In genomic region chr4:8922481-8922880, GRCh38 we compare ENCODE assay signal across 23 cellular contexts. TPM values are rescaled to one million over a fixed set of nuclear protein-coding genes. Genes with fewer than 3 reads are reported as not detected.
A peak's percentile ranks its signal among the peaks of the same experiment; 100 is the strongest.
DNase-seq lines count a peak whose midpoint lies in the region; ATAC-seq, FAIRE-seq and TF ChIP-seq lines count a peak whose summit lies in the region.
"Had no signal": no experiment of that assay in that cellular context is flagged by ENCODE, and none has a peak within 500 bp of the region (broad histone marks: within the 10 kb centered on the region; RNA-seq: fewer than 3 reads in every experiment).

No MANE protein-coding gene starts in this region.

- no peaks in the 10 kb centered on the region for H3K36me3 Mint-ChIP-seq in activated CD4-positive, alpha-beta memory T cell treated with anti-CD3 and anti-CD28 coated beads, Interleukin-2, amount 10 ng/mL, durations not matched to agents 7 days and 5 days (ENCODE audit: low read depth)
- peaks cover 1% of the 10 kb centered on the region for H3K36me3 Mint-ChIP-seq in activated CD4-positive, alpha-beta memory T cell treated with anti-CD3 and anti-CD28 coated beads for 36 hours
- no peaks in the 10 kb centered on the region for H3K36me3 Mint-ChIP-seq in activated CD8-positive, alpha-beta memory T cell treated with anti-CD3 and anti-CD28 coated beads, Interleukin-2, amount 10 ng/mL, durations not matched to agents 7 days and 5 days
- H3K36me3 Mint-ChIP-seq: CD8-positive, alpha-beta memory T cell; IgD-negative memory B cell had no signal

- TF ChIP-seq POLR2A in spleen (IDR thresholded peaks at IDR 0.05), result no peak

- peaks cover 0 to 29% (median 24%) of the 10 kb centered on the region in 8 donors for H3K9me3 ChIP-seq in spleen

- peak; percentile 7 for DNase-seq in activated CD4-positive, alpha-beta memory T cell treated with anti-CD3 and anti-CD28 coated beads, Interleukin-2, amount 10 ng/mL, durations not matched to agents 7 days and 5 days
- no peak for DNase-seq in activated CD4-positive, alpha-beta memory T cell treated with anti-CD3 and anti-CD28 coated beads for 36 hours
- DNase-seq in activated CD8-positive, alpha-beta memory T cell treated with anti-CD3 and anti-CD28 coated beads, Interleukin-2, amount 10 ng/mL, durations not matched to agents 7 days and 5 days, result peak; percentile 23
- DNase-seq in iPS-NIHi7 (ENCODE audit: extremely low spot score) (peak; percentile 1), spleen (peak; percentile 23), frontal cortex (ENCODE audit: low spot score in 2 of 2) (no peak)
- DNase-seq: 8988T; AML-193; CD8-positive, alpha-beta memory T cell; DMS53; GDM1; NCI-H1105 treated with DMSO at 0.1 percent for 48 hours; NCI-H2029 treated with DMSO at 0.1 percent for 48 hours; NCI-H2171; NCI-H524 treated with DMSO at 0.1 percent for 48 hours; NCI-H82 had no signal

- H3K4me1 Mint-ChIP-seq in activated CD4-positive, alpha-beta memory T cell treated with anti-CD3 and anti-CD28 coated beads, Interleukin-2, amount 10 ng/mL, durations not matched to agents 7 days and 5 days, result no peaks in the 10 kb centered on the region
- no peaks in the 10 kb centered on the region for H3K4me1 Mint-ChIP-seq in activated CD4-positive, alpha-beta memory T cell treated with anti-CD3 and anti-CD28 coated beads for 36 hours (ENCODE audit: low read depth)
- no peaks in the 10 kb centered on the region for H3K4me1 Mint-ChIP-seq in activated CD8-positive, alpha-beta memory T cell treated with anti-CD3 and anti-CD28 coated beads, Interleukin-2, amount 10 ng/mL, durations not matched to agents 7 days and 5 days
- H3K4me1 Mint-ChIP-seq: CD8-positive, alpha-beta memory T cell had no signal

- WGBS in spleen, 5 donors, result 25 to 70% (median 56%) methylated on average over 1 of the region's 1 CpG

- H3K27me3 ChIP-seq in spleen (replicated peaks in 1 of 7), result peaks cover 0 to 33% (median 0%) of the 10 kb centered on the region in 7 donors

- no peak for ATAC-seq in activated CD8-positive, alpha-beta memory T cell treated with anti-CD3 and anti-CD28 coated beads, Interleukin-2, amount 10 ng/mL, durations not matched to agents 7 days and 5 days
- ATAC-seq in HG03460 (IDR thresholded peaks at IDR 0.05; ENCODE audit: unreplicated experiment), result no peak
- no peak for ATAC-seq in GM21367 (IDR thresholded peaks at IDR 0.05; ENCODE audit: unreplicated experiment)
- ATAC-seq: Panc1 had no signal

- no peak overlapping the region for H3K4me3 Mint-ChIP-seq in activated CD4-positive, alpha-beta memory T cell treated with anti-CD3 and anti-CD28 coated beads, Interleukin-2, amount 10 ng/mL, durations not matched to agents 7 days and 5 days
- H3K4me3 Mint-ChIP-seq in activated CD4-positive, alpha-beta memory T cell treated with anti-CD3 and anti-CD28 coated beads for 36 hours, result no peak overlapping the region
- H3K4me3 Mint-ChIP-seq in activated CD8-positive, alpha-beta memory T cell treated with anti-CD3 and anti-CD28 coated beads, Interleukin-2, amount 10 ng/mL, durations not matched to agents 7 days and 5 days, result no peak overlapping the region
- H3K4me3 Mint-ChIP-seq: CD8-positive, alpha-beta memory T cell; IgD-negative memory B cell had no signal

- no peaks in the 10 kb centered on the region for H3K36me3 ChIP-seq in spleen

- peaks cover 2% of the 10 kb centered on the region for H3K27me3 Mint-ChIP-seq in activated CD4-positive, alpha-beta memory T cell treated with anti-CD3 and anti-CD28 coated beads, Interleukin-2, amount 10 ng/mL, durations not matched to agents 7 days and 5 days
- H3K27me3 Mint-ChIP-seq in activated CD4-positive, alpha-beta memory T cell treated with anti-CD3 and anti-CD28 coated beads for 36 hours, result peaks cover 11% of the 10 kb centered on the region
- H3K27me3 Mint-ChIP-seq in activated CD8-positive, alpha-beta memory T cell treated with anti-CD3 and anti-CD28 coated beads, Interleukin-2, amount 10 ng/mL, durations not matched to agents 7 days and 5 days, result no peaks in the 10 kb centered on the region

- H3K9me3 Mint-ChIP-seq in activated CD4-positive, alpha-beta memory T cell treated with anti-CD3 and anti-CD28 coated beads, Interleukin-2, amount 10 ng/mL, durations not matched to agents 7 days and 5 days, result no peaks in the 10 kb centered on the region
- H3K9me3 Mint-ChIP-seq in activated CD4-positive, alpha-beta memory T cell treated with anti-CD3 and anti-CD28 coated beads for 36 hours, result peaks cover 9% of the 10 kb centered on the region
- H3K9me3 Mint-ChIP-seq in activated CD8-positive, alpha-beta memory T cell treated with anti-CD3 and anti-CD28 coated beads, Interleukin-2, amount 10 ng/mL, durations not matched to agents 7 days and 5 days (ENCODE audit: low read depth), result no peaks in the 10 kb centered on the region

- no peak overlapping the region for H3K27ac ChIP-seq in spleen
- H3K27ac ChIP-seq: C4-2B had no signal

- POLR2A ChIA-PET in activated CD4-positive, alpha-beta memory T cell treated with anti-CD3 and anti-CD28 coated beads, Interleukin-2, amount 10 ng/mL, durations not matched to agents 7 days and 5 days (lab: Charles Lee), result no interaction called here
- POLR2A ChIA-PET in activated CD4-positive, alpha-beta memory T cell treated with anti-CD3 and anti-CD28 coated beads for 36 hours (lab: Charles Lee), result no interaction called here

- H3K4me3 ChIP-seq in spleen, result no peak overlapping the region

- intact Hi-C loops in activated CD4-positive, alpha-beta memory T cell treated with anti-CD3 and anti-CD28 coated beads for 36 hours (cut with micrococcal nuclease), result no loop called here
- intact Hi-C loops in spleen (cut with DNase I; ENCODE audit: low total_unique reads), result no loop called here

- FAIRE-seq in frontal cortex (lab: Jason Lieb, UNC), result no peak
- FAIRE-seq: D721Med, GM18507 had no signal

- H3K27ac Mint-ChIP-seq in activated CD4-positive, alpha-beta memory T cell treated with anti-CD3 and anti-CD28 coated beads, Interleukin-2, amount 10 ng/mL, durations not matched to agents 7 days and 5 days, result no peak overlapping the region
- no peak overlapping the region for H3K27ac Mint-ChIP-seq in activated CD4-positive, alpha-beta memory T cell treated with anti-CD3 and anti-CD28 coated beads for 36 hours
- no peak overlapping the region for H3K27ac Mint-ChIP-seq in activated CD8-positive, alpha-beta memory T cell treated with anti-CD3 and anti-CD28 coated beads, Interleukin-2, amount 10 ng/mL, durations not matched to agents 7 days and 5 days
- H3K27ac Mint-ChIP-seq: CD8-positive, alpha-beta memory T cell; IgD-negative memory B cell had no signal

- TF ChIP-seq CTCF in spleen (IDR thresholded peaks at IDR 0.05 in 8 of 11, conservative IDR thresholded peaks at IDR 0.05 in 3 of 11), result no peak

- H3K4me1 ChIP-seq in spleen, result peaks cover 0 to 5% (median 0%) of the 10 kb centered on the region in 6 donors

- CTCF ChIA-PET in activated CD4-positive, alpha-beta memory T cell treated with anti-CD3 and anti-CD28 coated beads, Interleukin-2, amount 10 ng/mL, durations not matched to agents 7 days and 5 days (lab: Charles Lee), result no interaction called here
- CTCF ChIA-PET in activated CD4-positive, alpha-beta memory T cell treated with anti-CD3 and anti-CD28 coated beads for 36 hours (lab: Charles Lee), result no interaction called here
- CTCF ChIA-PET in activated CD8-positive, alpha-beta memory T cell treated with anti-CD3 and anti-CD28 coated beads, Interleukin-2, amount 10 ng/mL, durations not matched to agents 7 days and 5 days (lab: Charles Lee), result no interaction called here

RNA-seq across cellular contexts. Expression of gene HMX1, which starts 50.8 kb away (rescaled TPM):
- total RNA-seq in activated CD4-positive, alpha-beta memory T cell treated with anti-CD3 and anti-CD28 coated beads, Interleukin-2, amount 10 ng/mL, durations not matched to agents 7 days and 5 days, result not detected
- total RNA-seq in activated CD4-positive, alpha-beta memory T cell treated with anti-CD3 and anti-CD28 coated beads for 36 hours, result not detected
- total RNA-seq in activated CD8-positive, alpha-beta memory T cell treated with anti-CD3 and anti-CD28 coated beads, Interleukin-2, amount 10 ng/mL, durations not matched to agents 7 days and 5 days, result not detected
- total RNA-seq in spleen, result not detected
- polyA plus RNA-seq in spleen, result not detected
- not detected for total RNA-seq in frontal cortex
- total RNA-seq: CD8-positive, alpha-beta memory T cell had no signal
- polyA plus RNA-seq: CD8-positive, alpha-beta memory T cell; IgD-negative memory B cell had no signal

Comparison
In these comparisons a context has a peak if more than half of its experiments do, and no peak if none do; other contexts are left out.
1. DNase-seq: peak in activated CD4-positive, alpha-beta memory T cell treated with anti-CD3 and anti-CD28 coated beads, Interleukin-2, amount 10 ng/mL, durations not matched to agents 7 days and 5 days (single experiment), activated CD8-positive, alpha-beta memory T cell treated with anti-CD3 and anti-CD28 coated beads, Interleukin-2, amount 10 ng/mL, durations not matched to agents 7 days and 5 days (single experiment), iPS-NIHi7 (single experiment) and spleen (single experiment); none in activated CD4-positive, alpha-beta memory T cell treated with anti-CD3 and anti-CD28 coated beads for 36 hours (single experiment) and frontal cortex (0 of 2).